In the genomic region with DNA sequence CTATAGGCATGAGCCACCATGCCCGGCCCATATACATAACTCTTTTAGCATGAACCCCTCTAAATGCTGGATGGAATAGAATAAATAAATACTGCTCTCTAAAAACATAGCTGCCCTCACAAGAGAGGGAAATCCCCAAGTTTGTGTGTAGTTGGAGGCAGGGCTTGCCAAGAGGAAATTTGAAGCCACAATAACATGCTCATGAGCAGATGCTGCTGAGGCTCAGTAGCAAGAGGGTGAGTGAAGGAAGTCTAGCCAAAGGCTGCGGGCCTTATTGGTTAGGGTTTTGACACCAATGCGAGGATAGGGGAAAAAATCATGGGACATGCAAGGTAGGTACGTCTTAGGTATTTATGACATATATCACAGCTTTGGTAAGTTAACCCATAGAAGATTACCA, we compare ENCODE assay signal across 8 cellular contexts.
DNase-seq lines count a peak whose midpoint lies in the region; ATAC-seq and TF ChIP-seq lines count a peak whose summit lies in the region.

No MANE protein-coding gene starts in this region.

- DNase-seq in activated CD4-positive, alpha-beta T cell treated with anti-CD3 and anti-CD28 coated beads for 4 hours = peak; percentile 43 to 44
- DNase-seq in kidney glomerular epithelial cell (lab: John Stamatoyannopoulos, UW) (peak; percentile 26), GDM1 (lab: John Stamatoyannopoulos, UW) (no peak), SKM-1 treated with dmso at 0.1 percent for 144 hours (lab: John Stamatoyannopoulos, UW; ENCODE audit: unreplicated experiment) (no peak), NCI-H774 (lab: John Stamatoyannopoulos, UW) (no peak), erythroblast (lab: John Stamatoyannopoulos, UW) (no peak)

- peak; percentile 67 for ATAC-seq in GM18858 (IDR thresholded peaks at IDR 0.05; ENCODE audit: unreplicated experiment)
- peak; percentile 73 for ATAC-seq in HG02798 (IDR thresholded peaks at IDR 0.05; ENCODE audit: poor library complexity, unreplicated experiment)

- no peak for TF ChIP-seq POLR2A in erythroblast (IDR thresholded peaks at IDR 0.05; ENCODE audit: low read length)

Comparison
In these comparisons a context has a peak if more than half of its experiments do, and no peak if none do; other contexts are left out.
1. DNase-seq: peak in activated CD4-positive, alpha-beta T cell treated with anti-CD3 and anti-CD28 coated beads for 4 hours (2 of 2) and kidney glomerular epithelial cell (single experiment); none in GDM1 (single experiment), SKM-1 treated with dmso at 0.1 percent for 144 hours (single experiment), NCI-H774 (single experiment) and erythroblast (0 of 2).